23 cellular contexts compared by ENCODE assay signal in genomic region chr4:153117554-153117953, GRCh38.
DNase-seq lines count a peak whose midpoint lies in the region; ATAC-seq, FAIRE-seq and TF ChIP-seq lines count a peak whose summit lies in the region.
"Had no signal": no experiment of that assay in that cellular context is flagged by ENCODE, and none has a peak within 500 bp of the region (broad histone marks: within the 10 kb centered on the region; RNA-seq: fewer than 3 reads in every experiment).

No MANE protein-coding gene starts in this region.

- H3K9me3 Mint-ChIP-seq in natural killer cell (no peaks in the 10 kb centered on the region), nephron progenitor cell (no peaks in the 10 kb centered on the region)
- no peaks in the 10 kb centered on the region for H3K9me3 Mint-ChIP-seq in natural killer cell treated with Interleukin-12 subunit alpha and Interleukin-12 subunit beta and Interleukin-15 and Interleukin-18, amount 100 ng/mL, for 72 hours
- no peaks in the 10 kb centered on the region for H3K9me3 Mint-ChIP-seq in naive thymus-derived CD4-positive, alpha-beta T cell
- H3K9me3 Mint-ChIP-seq: CD4-positive, alpha-beta T cell had no signal

- H3K4me2 ChIP-seq in KMS-11 = peak overlapping the region; percentile 82; the same call in 1 of the 2 replicates
- H3K4me2 ChIP-seq in K562 (ENCODE audit: insufficient read depth, low read length) = no peak overlapping the region

- H3K9me3 ChIP-seq in K562 (replicated peaks; ENCODE audit: control insufficient read depth, insufficient read depth, low read depth, low read length) = no peaks in the 10 kb centered on the region
- no peaks in the 10 kb centered on the region for H3K9me3 ChIP-seq in naive thymus-derived CD4-positive, alpha-beta T cell (ENCODE audit: control insufficient read depth in 2 of 3, low read length in 3 of 3)
- H3K9me3 ChIP-seq: Caco-2, HAP-1 had no signal

- no peaks in the 10 kb centered on the region for H3K4me1 Mint-ChIP-seq in natural killer cell
- H3K4me1 Mint-ChIP-seq in natural killer cell treated with Interleukin-12 subunit alpha and Interleukin-12 subunit beta and Interleukin-15 and Interleukin-18, amount 100 ng/mL, for 72 hours (ENCODE audit: low read depth in 2 of 2) = peaks cover 4 to 5% of the 10 kb centered on the region in 2 donors
- peaks cover 0 to 24% (median 10%) of the 10 kb centered on the region in 7 donors for H3K4me1 Mint-ChIP-seq in naive thymus-derived CD4-positive, alpha-beta T cell
- H3K4me1 Mint-ChIP-seq in nephron progenitor cell = no peaks in the 10 kb centered on the region

- POLR2A ChIA-PET in K562 (lab: Yijun Ruan, JAX) = interaction anchor here (0.8 kb wide), 1 partner anchor 644 kb away, joined by 3 read pairs; no protein-coding TSS in a partner anchor
- POLR2A ChIA-PET in naive thymus-derived CD4-positive, alpha-beta T cell (lab: Charles Lee) = interaction anchor here (2.1 kb wide), 1 partner anchor 29 kb away, joined by 8 read pairs; no protein-coding TSS in a partner anchor

- no peak for DNase-seq in natural killer cell
- no peak for DNase-seq in natural killer cell treated with Interleukin-12 subunit alpha and Interleukin-12 subunit beta and Interleukin-15 and Interleukin-18, amount 100 ng/mL, for 72 hours (ENCODE audit: low spot score)
- DNase-seq in K562 (ENCODE audit: extremely low read depth in 1 of 4, low spot score in 3 of 4) = no peak
- no peak for DNase-seq in naive thymus-derived CD4-positive, alpha-beta T cell
- no peak for DNase-seq in nephron progenitor cell
- DNase-seq: Caco-2; CD4-positive, alpha-beta T cell; DND-41; NCI-H1105; NCI-H146; NCI-H2029; NCI-H2227 treated with DMSO at 0.1 percent for 48 hours; NCI-H510A; NCI-H82 had no signal

- H3K4me3 Mint-ChIP-seq in natural killer cell = peak overlapping the region; percentile 50
- no peak overlapping the region for H3K4me3 Mint-ChIP-seq in natural killer cell treated with Interleukin-12 subunit alpha and Interleukin-12 subunit beta and Interleukin-15 and Interleukin-18, amount 100 ng/mL, for 72 hours
- H3K4me3 Mint-ChIP-seq in naive thymus-derived CD4-positive, alpha-beta T cell = no peak overlapping the region
- no peak overlapping the region for H3K4me3 Mint-ChIP-seq in nephron progenitor cell
- H3K4me3 Mint-ChIP-seq: CD4-positive, alpha-beta T cell had no signal

- H3K79me2 ChIP-seq in KMS-11 (ENCODE audit: insufficient read depth, low read depth) (no peaks in the 10 kb centered on the region), K562 (ENCODE audit: control insufficient read depth, insufficient read depth, low read length) (no peaks in the 10 kb centered on the region)

- 5% methylated on average over 5 of the region's 5 CpGs for WGBS in K562 (ENCODE audit: insufficient coverage, low coverage, missing lambda C conversion rate)

- H3K27me3 ChIP-seq in KMS-11 (ENCODE audit: insufficient read depth, low read depth) (no peaks in the 10 kb centered on the region), K562 (ENCODE audit: control insufficient read depth in 2 of 2, insufficient read depth in 2 of 2, low read length in 2 of 2) (peaks cover 5 to 23% of the 10 kb centered on the region in 2 experiments)
- H3K27me3 ChIP-seq in naive thymus-derived CD4-positive, alpha-beta T cell (ENCODE audit: control insufficient read depth in 2 of 2, insufficient read depth in 2 of 2, low read length in 2 of 2) = no peaks in the 10 kb centered on the region

- H2AFZ ChIP-seq in KMS-11 (ENCODE audit: low read depth) = no peak overlapping the region
- no peak overlapping the region for H2AFZ ChIP-seq in K562 (ENCODE audit: low read depth, low read length)

- H3K27ac ChIP-seq in KMS-11 (no peak overlapping the region), K562 (ENCODE audit: extremely low read depth, low read depth, low read length) (no peak overlapping the region)
- peak overlapping the region; percentile 84 for H3K27ac ChIP-seq in naive thymus-derived CD4-positive, alpha-beta T cell (ENCODE audit: low read depth, low read length)

- ATAC-seq in natural killer cell (no peak), K562 (no peak), HG03354 (IDR thresholded peaks at IDR 0.05; ENCODE audit: poor library complexity, severe bottlenecking, unreplicated experiment) (no peak), GM19397 (IDR thresholded peaks at IDR 0.05; ENCODE audit: unreplicated experiment) (no peak)
- no peak for ATAC-seq in natural killer cell treated with Interleukin-12 subunit alpha and Interleukin-12 subunit beta and Interleukin-15 and Interleukin-18, amount 100 ng/mL, for 72 hours
- ATAC-seq in naive thymus-derived CD4-positive, alpha-beta T cell = no peak
- ATAC-seq: GM12878, Right ventricle myocardium inferior had no signal

- TF ChIP-seq EP300 in K562 (IDR thresholded peaks at IDR 0.05; ENCODE audit: low read length) = no peak

- H4K20me1 ChIP-seq in KMS-11 (ENCODE audit: insufficient read depth) (no peaks in the 10 kb centered on the region), K562 (replicated peaks; ENCODE audit: control insufficient read depth, insufficient read depth, low read length) (no peaks in the 10 kb centered on the region)

- H3K9ac ChIP-seq in KMS-11 = no peak overlapping the region
- H3K9ac ChIP-seq in K562 (ENCODE audit: insufficient read depth in 1 of 2, low read depth in 2 of 2, low read length in 2 of 2) = no peak overlapping the region

- H3K36me3 ChIP-seq in KMS-11 (ENCODE audit: insufficient read depth) = no peaks in the 10 kb centered on the region
- no peaks in the 10 kb centered on the region for H3K36me3 ChIP-seq in K562 (ENCODE audit: control insufficient read depth, insufficient read depth, low read length)
- no peaks in the 10 kb centered on the region for H3K36me3 ChIP-seq in naive thymus-derived CD4-positive, alpha-beta T cell (ENCODE audit: control insufficient read depth in 2 of 3, insufficient read depth in 3 of 3, low read length in 3 of 3)
- H3K36me3 ChIP-seq: HAP-1 had no signal

- BruUV-seq in K562 (replicated peaks; lab: Mats Ljungman, UMichigan) = no TSS peak

- H3K27me3 Mint-ChIP-seq in natural killer cell (ENCODE audit: low read depth in 2 of 2) (no peaks in the 10 kb centered on the region), nephron progenitor cell (ENCODE audit: low read depth, poor library complexity) (peaks cover under 1% of the 10 kb centered on the region)
- H3K27me3 Mint-ChIP-seq in natural killer cell treated with Interleukin-12 subunit alpha and Interleukin-12 subunit beta and Interleukin-15 and Interleukin-18, amount 100 ng/mL, for 72 hours = no peaks in the 10 kb centered on the region
- peaks cover 0 to 5% (median 0%) of the 10 kb centered on the region in 5 donors for H3K27me3 Mint-ChIP-seq in naive thymus-derived CD4-positive, alpha-beta T cell
- H3K27me3 Mint-ChIP-seq: CD4-positive, alpha-beta T cell had no signal

- no peaks in the 10 kb centered on the region for H3K9me1 ChIP-seq in K562 (ENCODE audit: control insufficient read depth, insufficient read depth, low read length)

- H3K36me3 Mint-ChIP-seq in natural killer cell (no peaks in the 10 kb centered on the region), nephron progenitor cell (ENCODE audit: low read depth) (no peaks in the 10 kb centered on the region)
- H3K36me3 Mint-ChIP-seq in natural killer cell treated with Interleukin-12 subunit alpha and Interleukin-12 subunit beta and Interleukin-15 and Interleukin-18, amount 100 ng/mL, for 72 hours = no peaks in the 10 kb centered on the region
- H3K36me3 Mint-ChIP-seq in naive thymus-derived CD4-positive, alpha-beta T cell = no peaks in the 10 kb centered on the region

- CTCF ChIA-PET in K562 (lab: Yijun Ruan, JAX; ENCODE audit: low intra/inter-chr PET ratio) = no interaction called here
- CTCF ChIA-PET in naive thymus-derived CD4-positive, alpha-beta T cell (lab: Charles Lee) = interaction anchor here (8.7 to 10.0 kb wide), 2 partner anchors 8 to 34 kb away, joined by 95 to 102 read pairs; no protein-coding TSS in a partner anchor

- no peak for TF ChIP-seq CTCF in natural killer cell (IDR thresholded peaks at IDR 0.05)
- TF ChIP-seq CTCF in KMS-11 (conservative IDR thresholded peaks at IDR 0.05; ENCODE audit: low read depth, low read length) = no peak
- TF ChIP-seq CTCF in K562 (IDR thresholded peaks at IDR 0.05 in 2 of 3, conservative IDR thresholded peaks at IDR 0.05 in 1 of 3; ENCODE audit: insufficient read depth in 2 of 3, low read depth in 1 of 3, low read length in 3 of 3) = peak in 1 of 3 experiments; percentile 26; a peak in 1 of 6 replicates
- no peak for TF ChIP-seq CTCF in nephron progenitor cell (IDR thresholded peaks at IDR 0.05)

- intact Hi-C loops in natural killer cell (cut with micrococcal nuclease) (no loop called here), K562 (cut with micrococcal nuclease) (no loop called here)
- intact Hi-C loops in naive thymus-derived CD4-positive, alpha-beta T cell (cut with micrococcal nuclease) = loop anchor here (10.0 kb wide), 4 partner anchors 307 to 1013 kb away; partner anchors contain the start of genes FBXW7 (in 1 of the 2) and TMEM154 (in 1 of the 2)

- H3K4me1 ChIP-seq in KMS-11 (ENCODE audit: low read depth, poor library complexity, severe bottlenecking) = peaks cover 51% of the 10 kb centered on the region
- H3K4me1 ChIP-seq in K562 (replicated peaks in 1 of 2; ENCODE audit: control insufficient read depth in 2 of 2, insufficient read depth in 2 of 2, low read length in 2 of 2) = no peaks in the 10 kb centered on the region; a peak in 1 of 5 replicates
- peaks cover 43 to 53% of the 10 kb centered on the region in 2 donors for H3K4me1 ChIP-seq in naive thymus-derived CD4-positive, alpha-beta T cell (ENCODE audit: control insufficient read depth in 2 of 2, insufficient read depth in 2 of 2, low read length in 2 of 2)

- H3K4me3 ChIP-seq in KMS-11 (IDR thresholded peaks at IDR 0.05; ENCODE audit: insufficient read depth, low read depth, low read length) (no peak overlapping the region), K562 (no peak overlapping the region)
- H3K4me3 ChIP-seq in naive thymus-derived CD4-positive, alpha-beta T cell (ENCODE audit: low read length) = no peak overlapping the region
- H3K4me3 ChIP-seq: GM12878, HAP-1 had no signal

- in situ Hi-C loops in K562 (cut with MboI) = no loop called here

- H3K27ac Mint-ChIP-seq in natural killer cell (peak overlapping the region in 1 of 2 donors; percentile 75), nephron progenitor cell (no peak overlapping the region)
- peak overlapping the region in 1 of 2 donors; percentile 47 for H3K27ac Mint-ChIP-seq in natural killer cell treated with Interleukin-12 subunit alpha and Interleukin-12 subunit beta and Interleukin-15 and Interleukin-18, amount 100 ng/mL, for 72 hours
- peak overlapping the region in 2 of 9 donors; percentile 49 to 80 for H3K27ac Mint-ChIP-seq in naive thymus-derived CD4-positive, alpha-beta T cell

- TF ChIP-seq RAD21 in K562 (CRISPR knock-in tag; conservative IDR thresholded peaks at IDR 0.05 in 1 of 2, IDR thresholded peaks at IDR 0.05 in 1 of 2) = 0 out of 4 replicates have a peak, but pooled peaks of 1 of the 2 experiments have one; percentile 14

- FAIRE-seq in K562 (lab: Jason Lieb, UNC) = no peak
- FAIRE-seq: GM12878, GM18507, GM19239, RCC 7860 had no signal

- no peak for TF ChIP-seq POLR2A in K562 (conservative IDR thresholded peaks at IDR 0.05)

Comparison
In these comparisons a context has a peak if more than half of its experiments do, and no peak if none do; other contexts are left out.
1. intact Hi-C loops: an anchor here in naive thymus-derived CD4-positive, alpha-beta T cell (10.0 kb wide); none called in natural killer cell and K562.